In the genomic region with DNA sequence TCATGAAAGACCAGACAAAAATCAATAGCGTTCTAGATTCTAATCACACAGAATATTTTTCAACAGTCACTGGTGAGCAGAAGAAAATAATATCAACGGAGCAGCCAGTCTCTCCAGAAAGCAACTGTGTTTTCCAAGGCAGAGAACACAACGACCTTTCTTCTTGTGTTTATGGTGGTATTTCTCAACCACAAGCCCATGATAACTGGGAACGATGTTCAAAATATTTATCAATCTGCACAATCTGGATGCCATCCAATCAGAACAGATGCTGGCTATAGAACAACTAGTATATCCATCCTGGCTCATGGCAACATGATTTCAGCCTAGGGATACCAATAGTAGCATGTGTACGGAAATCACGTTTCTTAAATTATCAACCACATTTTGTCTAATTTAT, we compare ENCODE assay signal across 15 cellular contexts.
"Had no signal": no experiment of that assay in that cellular context is flagged by ENCODE, and none has a peak within 500 bp of the region (broad histone marks: within the 10 kb centered on the region; RNA-seq: fewer than 3 reads in every experiment).

No MANE protein-coding gene starts in this region.

- ATAC-seq: activated CD4-positive, CD25-positive, alpha-beta regulatory T cell treated with anti-CD3 and anti-CD28 coated beads, Interleukin-2, amount 50 U/mL, for 24 hours; activated CD8-positive, alpha-beta memory T cell treated with anti-CD3 and anti-CD28 coated beads, Interleukin-2, amount 10 ng/mL, durations not matched to agents 7 days and 5 days; activated T-cell treated with anti-CD3 and anti-CD28 coated beads, Interleukin-2, amount 50 U/mL, for 4 hours; natural killer cell; stimulated activated naive CD8-positive, alpha-beta T cell treated with anti-CD3 and anti-CD28 coated beads, Interleukin-15, amount 100 ng/mL, for 72 hours had no signal

- H3K27me3 ChIP-seq: breast epithelium had no signal

- DNase-seq: activated CD8-positive, alpha-beta memory T cell treated with anti-CD3 and anti-CD28 coated beads, Interleukin-2, amount 10 ng/mL, durations not matched to agents 7 days and 5 days; activated gamma-delta T cell; activated T-cell treated with anti-CD3 and anti-CD28 coated beads, Interleukin-2, amount 50 U/mL, for 4 hours; anterior cingulate cortex; glutamatergic neuron; immature natural killer cell; left cardiac atrium; natural killer cell; occipital lobe; stimulated activated CD4-positive, alpha-beta T cell treated with anti-CD3 and anti-CD28 coated beads, Interleukin-15, amount 100 ng/mL, for 24 hours; stimulated activated CD4-positive, alpha-beta T cell treated with anti-CD3 and anti-CD28 coated beads, Interleukin-4, amount 100 ng/mL, for 4 hours; stimulated activated naive CD8-positive, alpha-beta T cell treated with anti-CD3 and anti-CD28 coated beads, Interleukin-15, amount 100 ng/mL, for 72 hours had no signal

- H3K9me3 ChIP-seq: breast epithelium, thoracic aorta had no signal

- H3K4me3 ChIP-seq: breast epithelium, thoracic aorta had no signal

- H3K36me3 ChIP-seq: breast epithelium, thoracic aorta had no signal

- H3K27ac ChIP-seq: thoracic aorta had no signal
